In the genomic region with DNA sequence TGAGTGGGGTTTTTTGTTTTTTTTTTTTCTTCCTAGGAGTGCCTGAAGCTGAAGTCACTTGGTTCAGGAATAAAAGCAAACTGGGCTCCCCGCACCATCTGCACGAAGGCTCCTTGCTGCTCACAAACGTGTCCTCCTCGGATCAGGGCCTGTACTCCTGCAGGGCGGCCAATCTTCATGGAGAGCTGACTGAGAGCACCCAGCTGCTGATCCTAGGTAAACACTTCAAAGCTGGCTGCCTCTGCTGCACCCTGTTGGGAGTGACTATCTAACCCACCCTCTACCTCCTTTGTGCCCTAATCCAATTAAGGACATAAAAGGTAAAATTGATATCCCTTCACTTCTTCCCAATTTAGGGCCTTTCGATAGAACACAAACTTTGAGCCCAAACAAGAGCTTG, we compare ENCODE assay signal across 17 cellular contexts.
DNase-seq lines count a peak whose midpoint lies in the region; ATAC-seq and TF ChIP-seq lines count a peak whose summit lies in the region.
"Had no signal": no experiment of that assay in that cellular context is flagged by ENCODE, and none has a peak within 500 bp of the region (broad histone marks: within the 10 kb centered on the region; RNA-seq: fewer than 3 reads in every experiment).

No MANE protein-coding gene starts in this region.

- intact Hi-C loops in colonic mucosa (cut with DNase I): loop anchor here (10.0 kb wide), 1 partner anchor 571 kb away; no protein-coding TSS in a partner anchor

- H3K4me2 ChIP-seq in neural progenitor cell: no peak overlapping the region
- H3K4me2 ChIP-seq: smooth muscle cell had no signal

- H3K27ac ChIP-seq in neural progenitor cell (no peak overlapping the region), colonic mucosa (no peak overlapping the region)
- H3K27ac ChIP-seq: upper lobe of right lung had no signal

- H3K27me3 ChIP-seq in neural progenitor cell: peaks cover 5% of the 10 kb centered on the region
- H3K27me3 ChIP-seq in colonic mucosa: no peaks in the 10 kb centered on the region
- H3K27me3 ChIP-seq: upper lobe of right lung had no signal

- no peaks in the 10 kb centered on the region for H3K9me3 Mint-ChIP-seq in activated T-cell treated with anti-CD3 and anti-CD28 coated beads, Interleukin-2, amount 50 U/mL, for 72 hours
- peaks cover 2% of the 10 kb centered on the region for H3K9me3 Mint-ChIP-seq in neural progenitor cell
- H3K9me3 Mint-ChIP-seq: activated naive CD8-positive, alpha-beta T cell treated with anti-CD3 and anti-CD28 coated beads for 36 hours had no signal

- no peak for TF ChIP-seq CTCF in neural progenitor cell (IDR thresholded peaks at IDR 0.05)
- TF ChIP-seq CTCF in colonic mucosa (IDR thresholded peaks at IDR 0.05): no peak

- H3K4me3 ChIP-seq in neural progenitor cell (no peak overlapping the region), colonic mucosa (no peak overlapping the region)
- H3K4me3 ChIP-seq: smooth muscle cell, upper lobe of right lung had no signal

- no peak for ATAC-seq in activated T-cell treated with anti-CD3 and anti-CD28 coated beads, Interleukin-2, amount 50 U/mL, for 72 hours (replicated peaks in 1 of 2)
- no peak for ATAC-seq in GM19463 (IDR thresholded peaks at IDR 0.05; ENCODE audit: unreplicated experiment)
- ATAC-seq: stimulated activated naive B cell treated with anti-CD40 and anti-IgM and Interleukin-4, amounts not matched to agents 10 μg/mL and 1 μg/mL and 100 μg/mL, for 72 hours; upper lobe of right lung had no signal

- H3K9me3 ChIP-seq in neural progenitor cell (ENCODE audit: low read depth) (no peaks in the 10 kb centered on the region), colonic mucosa (no peaks in the 10 kb centered on the region)
- H3K9me3 ChIP-seq: upper lobe of right lung had no signal

- H3K79me2 ChIP-seq in neural progenitor cell (ENCODE audit: low read depth): no peaks in the 10 kb centered on the region

- no peak for DNase-seq in activated T-cell treated with anti-CD3 and anti-CD28 coated beads, Interleukin-2, amount 50 U/mL, for 72 hours
- no peak for DNase-seq in activated T-cell treated with anti-CD3 and anti-CD28 coated beads, Interleukin-2, amount 50 U/mL, for 1 hour
- DNase-seq in NCI-H1092 treated with DMSO at 0.1 percent for 48 hours (lab: John Stamatoyannopoulos, UW) (peak; percentile 33), NCI-H524 treated with DMSO at 0.1 percent for 48 hours (lab: John Stamatoyannopoulos, UW) (peak; percentile 34), neural progenitor cell (ENCODE audit: low spot score) (peak; percentile 23), dedifferentiated amniotic fluid mesenchymal stem cell (ENCODE audit: extremely low spot score) (no peak), colonic mucosa (no peak)
- DNase-seq: activated naive CD8-positive, alpha-beta T cell treated with anti-CD3 and anti-CD28 coated beads for 36 hours; Calu3; effector CD8-positive, alpha-beta T cell; Karpas-422; NCI-H1930; SIG-M5; stimulated activated naive B cell treated with anti-CD40 and anti-IgM and Interleukin-4, amounts not matched to agents 10 μg/mL and 1 μg/mL and 100 μg/mL, for 72 hours; upper lobe of right lung had no signal

- H3K27ac Mint-ChIP-seq in activated T-cell treated with anti-CD3 and anti-CD28 coated beads, Interleukin-2, amount 50 U/mL, for 72 hours: peak overlapping the region; percentile 52
- no peak overlapping the region for H3K27ac Mint-ChIP-seq in neural progenitor cell
- H3K27ac Mint-ChIP-seq: activated naive CD8-positive, alpha-beta T cell treated with anti-CD3 and anti-CD28 coated beads for 36 hours; stimulated activated naive B cell treated with anti-CD40 and anti-IgM and Interleukin-4, amounts not matched to agents 10 μg/mL and 1 μg/mL and 100 μg/mL, for 72 hours had no signal

- no peaks in the 10 kb centered on the region for H4K20me1 ChIP-seq in neural progenitor cell (ENCODE audit: low read depth)

- H3F3A ChIP-seq in neural progenitor cell (ENCODE audit: low read depth): no peaks in the 10 kb centered on the region

- no peak overlapping the region for H3K4me3 Mint-ChIP-seq in activated T-cell treated with anti-CD3 and anti-CD28 coated beads, Interleukin-2, amount 50 U/mL, for 72 hours
- no peak overlapping the region for H3K4me3 Mint-ChIP-seq in neural progenitor cell
- H3K4me3 Mint-ChIP-seq: activated naive CD8-positive, alpha-beta T cell treated with anti-CD3 and anti-CD28 coated beads for 36 hours; stimulated activated naive B cell treated with anti-CD40 and anti-IgM and Interleukin-4, amounts not matched to agents 10 μg/mL and 1 μg/mL and 100 μg/mL, for 72 hours had no signal

- H3K4me1 Mint-ChIP-seq in activated T-cell treated with anti-CD3 and anti-CD28 coated beads, Interleukin-2, amount 50 U/mL, for 72 hours (ENCODE audit: low read depth): peaks cover 13% of the 10 kb centered on the region
- peaks cover 25% of the 10 kb centered on the region for H3K4me1 Mint-ChIP-seq in neural progenitor cell
- H3K4me1 Mint-ChIP-seq: stimulated activated naive B cell treated with anti-CD40 and anti-IgM and Interleukin-4, amounts not matched to agents 10 μg/mL and 1 μg/mL and 100 μg/mL, for 72 hours had no signal

- H3K36me3 ChIP-seq in neural progenitor cell (no peaks in the 10 kb centered on the region), colonic mucosa (no peaks in the 10 kb centered on the region)
- H3K36me3 ChIP-seq: upper lobe of right lung had no signal

- H3K4me1 ChIP-seq in neural progenitor cell (peaks cover 9% of the 10 kb centered on the region), colonic mucosa (peaks cover 5% of the 10 kb centered on the region)

- no peak overlapping the region for H2AFZ ChIP-seq in neural progenitor cell (replicated peaks)

- no peaks in the 10 kb centered on the region for H3K27me3 Mint-ChIP-seq in activated T-cell treated with anti-CD3 and anti-CD28 coated beads, Interleukin-2, amount 50 U/mL, for 72 hours (ENCODE audit: low read depth)
- H3K27me3 Mint-ChIP-seq in neural progenitor cell (ENCODE audit: insufficient read depth, low read depth): peaks cover 5% of the 10 kb centered on the region
- H3K27me3 Mint-ChIP-seq: activated naive CD8-positive, alpha-beta T cell treated with anti-CD3 and anti-CD28 coated beads for 36 hours; stimulated activated naive B cell treated with anti-CD40 and anti-IgM and Interleukin-4, amounts not matched to agents 10 μg/mL and 1 μg/mL and 100 μg/mL, for 72 hours had no signal

- H3K9ac ChIP-seq in neural progenitor cell: no peak overlapping the region
- H3K9ac ChIP-seq in colonic mucosa (ENCODE audit: low read depth in 2 of 2, low read length in 2 of 2): no peak overlapping the region

- no peaks in the 10 kb centered on the region for H3K36me3 Mint-ChIP-seq in activated T-cell treated with anti-CD3 and anti-CD28 coated beads, Interleukin-2, amount 50 U/mL, for 72 hours (ENCODE audit: insufficient read depth in 2 of 2)
- H3K36me3 Mint-ChIP-seq in neural progenitor cell: no peaks in the 10 kb centered on the region
- H3K36me3 Mint-ChIP-seq: activated naive CD8-positive, alpha-beta T cell treated with anti-CD3 and anti-CD28 coated beads for 36 hours; stimulated activated naive B cell treated with anti-CD40 and anti-IgM and Interleukin-4, amounts not matched to agents 10 μg/mL and 1 μg/mL and 100 μg/mL, for 72 hours had no signal

Comparison
In these comparisons a context has a peak if more than half of its experiments do, and no peak if none do; other contexts are left out.
1. DNase-seq: peak in NCI-H1092 treated with DMSO at 0.1 percent for 48 hours (single experiment), NCI-H524 treated with DMSO at 0.1 percent for 48 hours (single experiment) and neural progenitor cell (single experiment); none in activated T-cell treated with anti-CD3 and anti-CD28 coated beads, Interleukin-2, amount 50 U/mL, for 72 hours (0 of 2), activated T-cell treated with anti-CD3 and anti-CD28 coated beads, Interleukin-2, amount 50 U/mL, for 1 hour (single experiment), dedifferentiated amniotic fluid mesenchymal stem cell (single experiment) and colonic mucosa (single experiment).